Comparison of ENCODE assay signal across 2 cellular contexts in the genomic region with DNA sequence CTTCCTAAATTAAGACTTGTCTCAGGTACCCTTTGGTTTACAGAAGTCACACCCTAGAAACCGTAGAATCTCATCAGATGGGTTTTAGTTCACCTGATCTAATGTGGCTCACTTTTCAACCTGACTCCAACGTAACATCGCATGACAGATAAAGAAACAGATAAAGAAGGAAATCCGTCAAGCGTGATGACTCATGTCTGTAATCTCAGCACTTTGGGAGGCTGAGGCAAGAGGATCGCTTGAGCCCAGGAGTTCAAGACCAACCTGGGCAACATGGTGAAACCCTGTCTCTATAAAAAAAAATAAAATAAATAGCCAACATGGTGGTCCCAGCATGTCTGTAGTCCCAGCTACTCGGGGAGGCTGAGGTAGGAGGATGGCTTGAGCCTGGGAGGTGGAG.
A peak's percentile ranks its signal among the peaks of the same experiment; 100 is the strongest.
TF ChIP-seq lines count a peak whose summit lies in the region.

No MANE protein-coding gene starts in this region.

TF ChIP-seq in HCT116, 20 proteins besides CTCF, POLR2A, EP300 and RAD21:
- TF ChIP-seq SP1 (IDR thresholded peaks at IDR 0.05; ENCODE audit: low read depth) = no peak
- TF ChIP-seq, protein P1, sequence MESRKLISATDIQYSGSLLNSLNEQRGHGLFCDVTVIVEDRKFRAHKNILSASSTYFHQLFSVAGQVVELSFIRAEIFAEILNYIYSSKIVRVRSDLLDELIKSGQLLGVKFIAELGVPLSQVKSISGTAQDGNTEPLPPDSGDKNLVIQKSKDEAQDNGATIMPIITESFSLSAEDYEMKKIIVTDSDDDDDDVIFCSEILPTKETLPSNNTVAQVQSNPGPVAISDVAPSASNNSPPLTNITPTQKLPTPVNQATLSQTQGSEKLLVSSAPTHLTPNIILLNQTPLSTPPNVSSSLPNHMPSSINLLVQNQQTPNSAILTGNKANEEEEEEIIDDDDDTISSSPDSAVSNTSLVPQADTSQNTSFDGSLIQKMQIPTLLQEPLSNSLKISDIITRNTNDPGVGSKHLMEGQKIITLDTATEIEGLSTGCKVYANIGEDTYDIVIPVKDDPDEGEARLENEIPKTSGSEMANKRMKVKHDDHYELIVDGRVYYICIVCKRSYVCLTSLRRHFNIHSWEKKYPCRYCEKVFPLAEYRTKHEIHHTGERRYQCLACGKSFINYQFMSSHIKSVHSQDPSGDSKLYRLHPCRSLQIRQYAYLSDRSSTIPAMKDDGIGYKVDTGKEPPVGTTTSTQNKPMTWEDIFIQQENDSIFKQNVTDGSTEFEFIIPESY (IDR thresholded peaks at IDR 0.05; ENCODE audit: extremely low read depth, insufficient replicate concordance, low read length) = no peak
- TF ChIP-seq JUND (IDR thresholded peaks at IDR 0.05) = no peak; the same call in 1 of the 2 replicates

TF ChIP-seq in K562, 482 proteins besides CTCF, POLR2A, EP300 and RAD21:
- TF ChIP-seq ZSCAN29 (IDR thresholded peaks at IDR 0.05) (no peak), ARID1B (IDR thresholded peaks at IDR 0.05) (peak; percentile 39; the same call in 1 of the 2 replicates), C11orf30 (IDR thresholded peaks at IDR 0.05; ENCODE audit: low read depth) (peak; percentile 9; the same call in 1 of the 2 replicates), JUND (IDR thresholded peaks at IDR 0.05; ENCODE audit: borderline replicate concordance, low read depth, low read length) (peak; percentile 76), JUND (tag; IDR thresholded peaks at IDR 0.05; ENCODE audit: borderline replicate concordance, low read depth, low read length) (peak; percentile 69; the same call in 1 of the 3 replicates), SRSF3 (IDR thresholded peaks at IDR 0.05; ENCODE audit: insufficient read depth, low read length) (no peak), DPF2 (IDR thresholded peaks at IDR 0.05) (0 out of 2 replicates have a peak, but pooled peaks have one; percentile 32), DNMT1 (IDR thresholded peaks at IDR 0.05) (no peak), FOSL1 (tag; conservative IDR thresholded peaks at IDR 0.05) (peak; percentile 83), RFX7 (CRISPR knock-in tag; IDR thresholded peaks at IDR 0.05) (no peak), ZNF589 (CRISPR knock-in tag; IDR thresholded peaks at IDR 0.05; ENCODE audit: low read depth) (no peak), PCBP2 (IDR thresholded peaks at IDR 0.05; ENCODE audit: low read depth, low read length, poor library complexity, severe bottlenecking) (no peak), JUNB (CRISPR knock-in tag; conservative IDR thresholded peaks at IDR 0.05) (0 out of 2 replicates have a peak, but pooled peaks have one; percentile 56), KDM1A (IDR thresholded peaks at IDR 0.05) (peak; percentile 45 to 61; a peak in 1 of 4 replicates), PHB (CRISPR knock-in tag; IDR thresholded peaks at IDR 0.05) (no peak), CXXC5 (CRISPR knock-in tag; IDR thresholded peaks at IDR 0.05) (peak; percentile 33; the same call in 1 of the 2 replicates), ADNP (tag; IDR thresholded peaks at IDR 0.05) (peak; percentile 66; the same call in 1 of the 2 replicates), SNIP1 (IDR thresholded peaks at IDR 0.05; ENCODE audit: low read depth) (no peak), MEIS2 (IDR thresholded peaks at IDR 0.05; ENCODE audit: partially characterized antibody) (peak; percentile 37), JUN (IDR thresholded peaks at IDR 0.05; ENCODE audit: borderline replicate concordance, low read depth, low read length) (0 out of 2 replicates have a peak, but pooled peaks have one; percentile 24), JUN (CRISPR knock-in tag; IDR thresholded peaks at IDR 0.05; ENCODE audit: borderline replicate concordance) (no peak), NFE2 (IDR thresholded peaks at IDR 0.05; ENCODE audit: low read depth) (peak; percentile 28; the same call in 1 of the 2 replicates), SMARCA4 (IDR thresholded peaks at IDR 0.05) (peak; percentile 32; the same call in 1 of the 2 replicates), SMARCE1 (IDR thresholded peaks at IDR 0.05) (peak; percentile 29; the same call in 1 of the 2 replicates), TCF7L2 (IDR thresholded peaks at IDR 0.05; ENCODE audit: low read depth, low read length) (no peak), ZNF780A (CRISPR knock-in tag; IDR thresholded peaks at IDR 0.05) (no peak), RCOR1 (IDR thresholded peaks at IDR 0.05; ENCODE audit: borderline replicate concordance in 1 of 2, low read depth in 2 of 2, low read length in 2 of 2) (peak in 1 of 2 experiments; percentile 44; a peak in 1 of 4 replicates), ZNF197 (CRISPR knock-in tag; IDR thresholded peaks at IDR 0.05; ENCODE audit: low read depth) (no peak)
- TF ChIP-seq, protein P2, sequence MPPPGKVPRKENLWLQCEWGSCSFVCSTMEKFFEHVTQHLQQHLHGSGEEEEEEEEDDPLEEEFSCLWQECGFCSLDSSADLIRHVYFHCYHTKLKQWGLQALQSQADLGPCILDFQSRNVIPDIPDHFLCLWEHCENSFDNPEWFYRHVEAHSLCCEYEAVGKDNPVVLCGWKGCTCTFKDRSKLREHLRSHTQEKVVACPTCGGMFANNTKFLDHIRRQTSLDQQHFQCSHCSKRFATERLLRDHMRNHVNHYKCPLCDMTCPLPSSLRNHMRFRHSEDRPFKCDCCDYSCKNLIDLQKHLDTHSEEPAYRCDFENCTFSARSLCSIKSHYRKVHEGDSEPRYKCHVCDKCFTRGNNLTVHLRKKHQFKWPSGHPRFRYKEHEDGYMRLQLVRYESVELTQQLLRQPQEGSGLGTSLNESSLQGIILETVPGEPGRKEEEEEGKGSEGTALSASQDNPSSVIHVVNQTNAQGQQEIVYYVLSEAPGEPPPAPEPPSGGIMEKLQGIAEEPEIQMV (tag; conservative IDR thresholded peaks at IDR 0.05; ENCODE audit: low read depth) = no peak
- TF ChIP-seq, protein P3, sequence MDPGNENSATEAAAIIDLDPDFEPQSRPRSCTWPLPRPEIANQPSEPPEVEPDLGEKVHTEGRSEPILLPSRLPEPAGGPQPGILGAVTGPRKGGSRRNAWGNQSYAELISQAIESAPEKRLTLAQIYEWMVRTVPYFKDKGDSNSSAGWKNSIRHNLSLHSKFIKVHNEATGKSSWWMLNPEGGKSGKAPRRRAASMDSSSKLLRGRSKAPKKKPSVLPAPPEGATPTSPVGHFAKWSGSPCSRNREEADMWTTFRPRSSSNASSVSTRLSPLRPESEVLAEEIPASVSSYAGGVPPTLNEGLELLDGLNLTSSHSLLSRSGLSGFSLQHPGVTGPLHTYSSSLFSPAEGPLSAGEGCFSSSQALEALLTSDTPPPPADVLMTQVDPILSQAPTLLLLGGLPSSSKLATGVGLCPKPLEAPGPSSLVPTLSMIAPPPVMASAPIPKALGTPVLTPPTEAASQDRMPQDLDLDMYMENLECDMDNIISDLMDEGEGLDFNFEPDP (CRISPR knock-in tag; IDR thresholded peaks at IDR 0.05) = no peak
- TF ChIP-seq, protein P4, sequence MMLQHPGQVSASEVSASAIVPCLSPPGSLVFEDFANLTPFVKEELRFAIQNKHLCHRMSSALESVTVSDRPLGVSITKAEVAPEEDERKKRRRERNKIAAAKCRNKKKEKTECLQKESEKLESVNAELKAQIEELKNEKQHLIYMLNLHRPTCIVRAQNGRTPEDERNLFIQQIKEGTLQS (IDR thresholded peaks at IDR 0.05) = peak; percentile 85
- TF ChIP-seq, protein P4 (CRISPR knock-in tag; conservative IDR thresholded peaks at IDR 0.05) = no peak
- TF ChIP-seq, protein P5, sequence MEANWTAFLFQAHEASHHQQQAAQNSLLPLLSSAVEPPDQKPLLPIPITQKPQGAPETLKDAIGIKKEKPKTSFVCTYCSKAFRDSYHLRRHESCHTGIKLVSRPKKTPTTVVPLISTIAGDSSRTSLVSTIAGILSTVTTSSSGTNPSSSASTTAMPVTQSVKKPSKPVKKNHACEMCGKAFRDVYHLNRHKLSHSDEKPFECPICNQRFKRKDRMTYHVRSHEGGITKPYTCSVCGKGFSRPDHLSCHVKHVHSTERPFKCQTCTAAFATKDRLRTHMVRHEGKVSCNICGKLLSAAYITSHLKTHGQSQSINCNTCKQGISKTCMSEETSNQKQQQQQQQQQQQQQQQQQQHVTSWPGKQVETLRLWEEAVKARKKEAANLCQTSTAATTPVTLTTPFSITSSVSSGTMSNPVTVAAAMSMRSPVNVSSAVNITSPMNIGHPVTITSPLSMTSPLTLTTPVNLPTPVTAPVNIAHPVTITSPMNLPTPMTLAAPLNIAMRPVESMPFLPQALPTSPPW (CRISPR knock-in tag; IDR thresholded peaks at IDR 0.05) = no peak
- TF ChIP-seq, protein P6, sequence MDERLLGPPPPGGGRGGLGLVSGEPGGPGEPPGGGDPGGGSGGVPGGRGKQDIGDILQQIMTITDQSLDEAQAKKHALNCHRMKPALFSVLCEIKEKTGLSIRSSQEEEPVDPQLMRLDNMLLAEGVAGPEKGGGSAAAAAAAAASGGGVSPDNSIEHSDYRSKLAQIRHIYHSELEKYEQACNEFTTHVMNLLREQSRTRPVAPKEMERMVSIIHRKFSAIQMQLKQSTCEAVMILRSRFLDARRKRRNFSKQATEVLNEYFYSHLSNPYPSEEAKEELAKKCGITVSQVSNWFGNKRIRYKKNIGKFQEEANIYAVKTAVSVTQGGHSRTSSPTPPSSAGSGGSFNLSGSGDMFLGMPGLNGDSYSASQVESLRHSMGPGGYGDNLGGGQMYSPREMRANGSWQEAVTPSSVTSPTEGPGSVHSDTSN (CRISPR knock-in tag; IDR thresholded peaks at IDR 0.05; ENCODE audit: low read depth) = no peak
- TF ChIP-seq, protein P6 (tag; conservative IDR thresholded peaks at IDR 0.05; ENCODE audit: low read depth) = 0 out of 2 replicates have a peak, but pooled peaks have one; percentile 5
- TF ChIP-seq, protein P7, sequence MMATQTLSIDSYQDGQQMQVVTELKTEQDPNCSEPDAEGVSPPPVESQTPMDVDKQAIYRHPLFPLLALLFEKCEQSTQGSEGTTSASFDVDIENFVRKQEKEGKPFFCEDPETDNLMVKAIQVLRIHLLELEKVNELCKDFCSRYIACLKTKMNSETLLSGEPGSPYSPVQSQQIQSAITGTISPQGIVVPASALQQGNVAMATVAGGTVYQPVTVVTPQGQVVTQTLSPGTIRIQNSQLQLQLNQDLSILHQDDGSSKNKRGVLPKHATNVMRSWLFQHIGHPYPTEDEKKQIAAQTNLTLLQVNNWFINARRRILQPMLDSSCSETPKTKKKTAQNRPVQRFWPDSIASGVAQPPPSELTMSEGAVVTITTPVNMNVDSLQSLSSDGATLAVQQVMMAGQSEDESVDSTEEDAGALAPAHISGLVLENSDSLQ (IDR thresholded peaks at IDR 0.05) = peak; percentile 20; the same call in 1 of the 2 replicates
- TF ChIP-seq, protein P8, sequence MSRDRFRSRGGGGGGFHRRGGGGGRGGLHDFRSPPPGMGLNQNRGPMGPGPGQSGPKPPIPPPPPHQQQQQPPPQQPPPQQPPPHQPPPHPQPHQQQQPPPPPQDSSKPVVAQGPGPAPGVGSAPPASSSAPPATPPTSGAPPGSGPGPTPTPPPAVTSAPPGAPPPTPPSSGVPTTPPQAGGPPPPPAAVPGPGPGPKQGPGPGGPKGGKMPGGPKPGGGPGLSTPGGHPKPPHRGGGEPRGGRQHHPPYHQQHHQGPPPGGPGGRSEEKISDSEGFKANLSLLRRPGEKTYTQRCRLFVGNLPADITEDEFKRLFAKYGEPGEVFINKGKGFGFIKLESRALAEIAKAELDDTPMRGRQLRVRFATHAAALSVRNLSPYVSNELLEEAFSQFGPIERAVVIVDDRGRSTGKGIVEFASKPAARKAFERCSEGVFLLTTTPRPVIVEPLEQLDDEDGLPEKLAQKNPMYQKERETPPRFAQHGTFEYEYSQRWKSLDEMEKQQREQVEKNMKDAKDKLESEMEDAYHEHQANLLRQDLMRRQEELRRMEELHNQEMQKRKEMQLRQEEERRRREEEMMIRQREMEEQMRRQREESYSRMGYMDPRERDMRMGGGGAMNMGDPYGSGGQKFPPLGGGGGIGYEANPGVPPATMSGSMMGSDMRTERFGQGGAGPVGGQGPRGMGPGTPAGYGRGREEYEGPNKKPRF (IDR thresholded peaks at IDR 0.05; ENCODE audit: low read depth, low read length) = no peak
